ENCODE assay signal across 8 cellular contexts in the genomic region with DNA sequence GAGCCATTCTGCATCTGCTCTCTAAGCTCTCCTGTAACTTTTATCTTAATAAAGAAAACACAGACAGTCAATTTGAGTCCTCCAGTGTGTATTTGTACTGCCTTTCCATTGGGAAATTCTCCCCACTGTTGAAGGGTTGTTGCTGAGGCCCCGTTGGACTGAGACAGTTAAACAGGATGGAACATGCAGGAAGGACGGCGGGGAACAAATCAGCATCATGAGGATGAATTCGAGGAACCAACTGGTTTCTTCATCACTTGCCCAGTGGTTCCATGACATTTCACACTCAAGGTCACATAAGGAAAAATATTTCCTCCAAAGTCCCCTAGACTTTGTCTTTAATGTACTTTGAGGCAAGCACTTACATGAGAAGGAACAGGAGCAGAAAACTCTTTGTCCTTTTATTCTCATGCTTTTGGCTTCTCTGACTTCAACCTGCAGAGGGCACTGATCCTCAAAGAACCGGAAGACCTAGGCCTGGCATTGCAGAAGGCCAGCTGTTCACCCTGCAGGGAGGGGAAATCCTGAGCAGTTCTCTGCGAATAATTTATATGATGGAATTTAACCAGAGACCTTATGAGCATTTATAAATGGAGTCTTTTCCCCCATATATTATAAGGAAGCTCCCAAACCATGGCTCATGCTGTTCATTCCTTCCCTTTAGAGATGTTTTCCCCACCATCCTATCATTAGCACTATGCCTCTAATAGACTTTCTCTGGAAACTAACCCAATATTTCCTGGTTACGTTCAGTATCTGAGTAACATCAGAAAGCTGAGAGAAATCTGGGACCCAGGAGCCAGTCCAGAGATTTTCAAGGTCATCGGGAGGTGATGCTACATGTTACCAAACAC. TPM values are rescaled to one million over a fixed set of nuclear protein-coding genes. Genes with fewer than 3 reads are reported as not detected.
DNase-seq lines count a peak whose midpoint lies in the region; ATAC-seq lines count a peak whose summit lies in the region.

No MANE protein-coding gene starts in this region.

- intact Hi-C loops in Right ventricle myocardium superior (cut with DNase I), result loop anchor here (2.0 kb wide), 1 partner anchor 211 kb away; a partner anchor contains a TSS

- no peak overlapping the region for H3K27ac Mint-ChIP-seq in activated naive CD4-positive, alpha-beta T cell treated with anti-CD3 and anti-CD28 coated beads, Interleukin-2, amount 50 U/mL, for 72 hours

- ATAC-seq in GM21529 (IDR thresholded peaks at IDR 0.05; ENCODE audit: unreplicated experiment), result peak; percentile 98
- ATAC-seq in activated naive CD4-positive, alpha-beta T cell treated with anti-CD3 and anti-CD28 coated beads, Interleukin-2, amount 50 U/mL, for 72 hours, result peak; percentile 78 to 85
- peak; percentile 86 for ATAC-seq in Right ventricle myocardium superior (ENCODE audit: poor library complexity)

- H3K36me3 Mint-ChIP-seq in activated naive CD4-positive, alpha-beta T cell treated with anti-CD3 and anti-CD28 coated beads, Interleukin-2, amount 50 U/mL, for 72 hours, result no peaks in the 10 kb centered on the region

- DNase-seq in NCI-H2107 treated with DMSO at 0.1 percent for 48 hours (lab: John Stamatoyannopoulos, UW; ENCODE audit: unreplicated experiment) (peak; percentile 4), NCI-H2107 (lab: John Stamatoyannopoulos, UW) (no peak), HS-5 (ENCODE audit: low read depth) (peak; percentile 46), NCI-H69 (lab: John Stamatoyannopoulos, UW) (peak; percentile 92), Right ventricle myocardium superior (no peak), putamen (ENCODE audit: low spot score) (peak; percentile 77)
- DNase-seq in activated naive CD4-positive, alpha-beta T cell treated with anti-CD3 and anti-CD28 coated beads, Interleukin-2, amount 50 U/mL, for 72 hours (ENCODE audit: low spot score in 2 of 2), result peak in 1 of 2 donors; percentile 17

- no peaks in the 10 kb centered on the region for H3K9me3 Mint-ChIP-seq in activated naive CD4-positive, alpha-beta T cell treated with anti-CD3 and anti-CD28 coated beads, Interleukin-2, amount 50 U/mL, for 72 hours

RNA-seq across cellular contexts. Expression of a gene that starts 55.2 kb away (rescaled TPM):
- not detected for total RNA-seq in activated naive CD4-positive, alpha-beta T cell treated with anti-CD3 and anti-CD28 coated beads, Interleukin-2, amount 50 U/mL, for 72 hours
- not detected for total RNA-seq in Right ventricle myocardium superior

Comparison
In these comparisons a context has a peak if more than half of its experiments do, and no peak if none do; other contexts are left out.
1. DNase-seq: peak in NCI-H2107 treated with DMSO at 0.1 percent for 48 hours (single experiment), HS-5 (single experiment), NCI-H69 (single experiment) and putamen (single experiment); none in NCI-H2107 (single experiment) and Right ventricle myocardium superior (single experiment).
2. Peak in every context shown above with its lines, with median percentiles within 50 percentile points of each other: ATAC-seq.